In the genomic region with DNA sequence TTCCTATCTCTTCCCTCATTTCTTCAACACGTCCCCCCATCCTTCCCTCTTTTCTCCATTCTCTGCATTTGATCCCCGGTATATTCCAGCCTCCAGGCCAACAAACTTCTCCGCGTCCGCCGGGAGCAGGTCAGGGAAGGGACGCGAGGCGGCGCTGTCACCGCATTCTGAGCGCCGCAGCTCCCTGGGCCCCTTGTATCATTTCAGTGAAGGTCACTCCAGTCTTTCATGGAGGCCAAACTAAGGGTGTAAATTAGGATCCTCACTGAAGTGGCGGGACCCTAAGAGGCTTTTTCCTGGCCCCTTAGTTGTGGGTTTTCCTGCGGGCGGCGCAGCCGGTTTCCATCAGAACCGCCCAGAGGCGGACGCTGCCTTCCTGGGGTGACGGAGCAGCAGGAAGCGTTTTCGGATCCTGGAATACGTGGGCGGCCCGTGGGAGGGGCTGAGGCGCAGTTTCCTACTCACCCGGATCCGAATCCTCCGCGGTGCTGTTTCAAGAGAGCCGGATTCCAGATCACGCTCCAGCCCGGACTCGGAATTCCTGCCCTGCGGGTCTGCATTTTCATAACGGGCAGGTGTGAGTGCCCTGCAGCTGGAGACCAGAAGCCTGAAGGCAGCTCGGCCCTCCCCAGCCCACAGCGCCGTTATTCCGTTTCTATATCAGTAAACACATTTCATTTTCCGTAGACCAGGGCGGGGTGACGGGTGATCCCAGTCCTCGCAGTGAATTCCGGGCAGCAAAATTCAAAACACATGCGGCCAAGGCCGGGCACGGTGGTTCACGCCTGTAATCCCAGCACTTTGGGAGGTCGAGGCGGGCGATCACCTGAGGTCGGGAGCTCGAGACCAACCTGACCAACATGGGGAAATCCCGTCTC, we compare ENCODE assay signal across 8 cellular contexts. TPM values are rescaled to one million over a fixed set of nuclear protein-coding genes. Genes with fewer than 3 reads are reported as not detected.
DNase-seq lines count a peak whose midpoint lies in the region; ATAC-seq and TF ChIP-seq lines count a peak whose summit lies in the region.

No MANE protein-coding gene starts in this region.

- H3K27me3 ChIP-seq in HUES48 (ENCODE audit: control insufficient read depth, insufficient read depth, low read length): peaks cover 37% of the 10 kb centered on the region
- no peaks in the 10 kb centered on the region for H3K27me3 ChIP-seq in heart right ventricle
- no peaks in the 10 kb centered on the region for H3K27me3 ChIP-seq in ovary
- H3K27me3 ChIP-seq in upper lobe of left lung: no peaks in the 10 kb centered on the region

- DNase-seq in GM04503 (ENCODE audit: low read depth) (peak; percentile 74), SW480 (ENCODE audit: low spot score) (peak; percentile 87), amygdala (lab: John Stamatoyannopoulos, UW) (peak in 51 of 56 donors; percentile 15 to 84 (median 57)), heart right ventricle (peak; percentile 91 to 96), ovary (peak; percentile 91 to 94 (median 92)), upper lobe of left lung (peak; percentile 94)

- H3K9ac ChIP-seq in HUES48 (ENCODE audit: low read depth, low read length): 0 out of 2 replicates have a peak overlapping the region, but pooled peaks have one; percentile 1

- no peak for TF ChIP-seq EP300 in ovary (IDR thresholded peaks at IDR 0.05)
- no peak for TF ChIP-seq EP300 in upper lobe of left lung (IDR thresholded peaks at IDR 0.05)

- H3K36me3 ChIP-seq in HUES48 (ENCODE audit: control insufficient read depth, insufficient read depth, low read length) (no peaks in the 10 kb centered on the region), heart right ventricle (peaks cover 0 to 12% (median 0%) of the 10 kb centered on the region in 9 donors), ovary (no peaks in the 10 kb centered on the region), upper lobe of left lung (peaks cover 0 to 3% (median 0%) of the 10 kb centered on the region in 4 donors)

- WGBS in heart right ventricle, 2 donors: 1% methylated on average over 57 of the region's 57 CpGs
- 0% methylated on average over 56 to 57 of the region's 57 CpGs for WGBS in ovary, 3 donors
- 0% methylated on average over 32 to 50 of the region's 57 CpGs for WGBS in upper lobe of left lung, 2 donors

- ATAC-seq in heart right ventricle: peak; percentile 84 to 94 (median 90)
- peak; percentile 92 for ATAC-seq in upper lobe of left lung (ENCODE audit: low FRiP score in 2 of 2)
- no peak for ATAC-seq in HG03469 (IDR thresholded peaks at IDR 0.05; ENCODE audit: unreplicated experiment)

- H3K4me1 ChIP-seq in HUES48 (ENCODE audit: control insufficient read depth, insufficient read depth, low read length) (peaks cover 16% of the 10 kb centered on the region), heart right ventricle (peaks cover 15 to 72% (median 61%) of the 10 kb centered on the region in 9 donors), ovary (ENCODE audit: insufficient read depth) (peaks cover 15% of the 10 kb centered on the region), upper lobe of left lung (peaks cover 30 to 64% (median 43%) of the 10 kb centered on the region in 4 donors)

- intact Hi-C loops in heart right ventricle (cut with DNase I) (loop anchor here in 4 of 10 donors (1.0 to 5.0 kb wide), 3 partner anchors 41 to 42 kb away; no protein-coding TSS in a partner anchor), ovary (cut with DNase I) (loop anchor here in 1 of 4 donors (5.0 kb wide), 1 partner anchor 42 kb away; no protein-coding TSS in a partner anchor)

- peak; percentile 77 to 98 (median 90) for TF ChIP-seq CTCF in heart right ventricle (IDR thresholded peaks at IDR 0.05)
- TF ChIP-seq CTCF in ovary (IDR thresholded peaks at IDR 0.05): peak; percentile 88 to 95 (median 92)
- peak; percentile 83 to 93 (median 90) for TF ChIP-seq CTCF in upper lobe of left lung (IDR thresholded peaks at IDR 0.05)

- peak overlapping the region; percentile 42 for H3K27ac ChIP-seq in HUES48 (ENCODE audit: low read depth, low read length)
- H3K27ac ChIP-seq in heart right ventricle: peak overlapping the region; percentile 94 to 100 (median 98)
- H3K27ac ChIP-seq in ovary: peak overlapping the region; percentile 97 to 98
- H3K27ac ChIP-seq in upper lobe of left lung: peak overlapping the region; percentile 94 to 100 (median 98)

- TF ChIP-seq POLR2A in ovary (IDR thresholded peaks at IDR 0.05): peak; percentile 54
- peak in 3 of 4 donors; percentile 27 to 68 (median 56) for TF ChIP-seq POLR2A in upper lobe of left lung (IDR thresholded peaks at IDR 0.05)

- H3K9me3 ChIP-seq in HUES48 (ENCODE audit: control insufficient read depth, insufficient read depth, low read length) (no peaks in the 10 kb centered on the region), heart right ventricle (no peaks in the 10 kb centered on the region), ovary (no peaks in the 10 kb centered on the region), upper lobe of left lung (no peaks in the 10 kb centered on the region)

- H3K4me3 ChIP-seq in HUES48 (ENCODE audit: low read depth, low read length): peak overlapping the region; percentile 77
- peak overlapping the region; percentile 48 to 93 (median 85) for H3K4me3 ChIP-seq in heart right ventricle
- H3K4me3 ChIP-seq in ovary: peak overlapping the region; percentile 81
- peak overlapping the region; percentile 75 to 87 (median 81) for H3K4me3 ChIP-seq in upper lobe of left lung

RNA-seq across cellular contexts. Expression of a gene that starts 3.6 kb away (rescaled TPM):
- total RNA-seq in heart right ventricle: 10 to 100 TPM in 2 of 10 donors, 1 to 10 TPM in 8; 3.2 to 15.0 (median 8.7) TPM
- polyA plus RNA-seq in heart right ventricle: 10 to 100 TPM; 21.2 to 36.0 TPM
- total RNA-seq in ovary: 10 to 100 TPM; 15.8 to 48.9 (median 24.5) TPM
- 10 to 100 TPM; 31.1 to 33.2 TPM for polyA plus RNA-seq in ovary
- 10 to 100 TPM; 21.6 to 81.7 (median 31.4) TPM for total RNA-seq in upper lobe of left lung

RNA-seq across cellular contexts. Expression of a gene that starts 42.8 kb away (rescaled TPM):
- total RNA-seq in heart right ventricle: 1,000 to 10,000 TPM in 1 of 10 donors, 100 to 1,000 TPM in 9; 252 to 2,676 (median 383) TPM
- polyA plus RNA-seq in heart right ventricle: 100 to 1,000 TPM; 516 to 656 TPM
- 100 to 1,000 TPM; 358 to 625 (median 492) TPM for total RNA-seq in ovary
- 1,000 to 10,000 TPM in 1 of 2 donors, 100 to 1,000 TPM in 1; 680 to 2,036 TPM for polyA plus RNA-seq in ovary
- 1,000 to 10,000 TPM; 1,716 to 2,968 (median 2,484) TPM for total RNA-seq in upper lobe of left lung

Comparison
In these comparisons a context has a peak if more than half of its experiments do, and no peak if none do; other contexts are left out.
1. H3K27ac ChIP-seq: peak in every context shown above with its lines; median percentile 98 in heart right ventricle; 98 in upper lobe of left lung; 98 in ovary; 42 in HUES48.